ENCODE assay signal across 21 cellular contexts in the genomic region with DNA sequence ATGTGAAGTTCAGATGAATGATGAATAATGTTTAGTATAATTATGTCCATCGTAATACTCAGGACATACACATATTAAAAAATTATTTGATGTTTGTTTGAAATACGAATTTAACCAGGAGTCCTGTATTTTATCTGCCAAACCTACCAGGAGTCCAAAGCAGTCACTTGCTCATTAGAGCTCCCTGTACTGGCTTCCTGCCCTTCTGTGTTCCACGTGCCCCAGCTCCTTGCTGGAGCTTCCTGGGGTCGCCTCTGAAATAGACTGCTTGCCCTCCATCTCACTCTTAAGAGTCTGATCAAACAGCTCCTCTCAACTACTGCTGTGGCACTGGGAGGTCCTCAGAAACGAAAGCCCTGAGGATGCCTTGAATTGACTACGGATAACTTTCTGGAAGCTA.
"Had no signal": no experiment of that assay in that cellular context is flagged by ENCODE, and none has a peak within 500 bp of the region (broad histone marks: within the 10 kb centered on the region; RNA-seq: fewer than 3 reads in every experiment).

No MANE protein-coding gene starts in this region.

- H3K9me3 ChIP-seq: esophagus muscularis mucosa, gastroesophageal sphincter, lower lobe of right lung, mucosa of descending colon had no signal

- H3K27ac ChIP-seq: coronary artery, dorsolateral prefrontal cortex, esophagus muscularis mucosa, foreskin keratinocyte, gastroesophageal sphincter, hepatocyte, left ventricle myocardium inferior, lower lobe of right lung had no signal

- H3K4me3 ChIP-seq: coronary artery, dorsolateral prefrontal cortex, esophagus muscularis mucosa, gastroesophageal sphincter, hepatocyte, left ventricle myocardium inferior, lower lobe of right lung, mucosa of descending colon had no signal

- H3K4me3 Mint-ChIP-seq: immature natural killer cell, mesothelial cell of epicardium had no signal

- DNase-seq: dorsolateral prefrontal cortex; effector CD4-positive, alpha-beta T cell; effector memory CD4-positive, alpha-beta T cell; head of caudate nucleus; hypothalamus; immature natural killer cell; islet precursor cell; kidney; kidney glomerular epithelial cell; left colon; left ventricle myocardium inferior; lower lobe of right lung; mesenchymal stem cell; mucosa of descending colon had no signal

- H3K9me3 Mint-ChIP-seq: immature natural killer cell had no signal

- H3K79me2 ChIP-seq: hepatocyte had no signal

- H2AFZ ChIP-seq: hepatocyte had no signal

- H3K27ac Mint-ChIP-seq: immature natural killer cell, mesothelial cell of epicardium had no signal

- H3K4me1 Mint-ChIP-seq: immature natural killer cell, mesothelial cell of epicardium had no signal

- H3K36me3 Mint-ChIP-seq: immature natural killer cell, mesothelial cell of epicardium had no signal

- H3K36me3 ChIP-seq: esophagus muscularis mucosa, gastroesophageal sphincter, left ventricle myocardium inferior, lower lobe of right lung had no signal

- H3K4me2 ChIP-seq: hepatocyte had no signal

- H3K4me1 ChIP-seq: foreskin keratinocyte, gastroesophageal sphincter, lower lobe of right lung had no signal

- H3K27me3 ChIP-seq: esophagus muscularis mucosa, gastroesophageal sphincter, hepatocyte had no signal

- ATAC-seq: foreskin keratinocyte, gastroesophageal sphincter, left colon, left lobe of liver, lower lobe of right lung, mucosa of descending colon had no signal
